30 cellular contexts compared by ENCODE assay signal in the genomic region with DNA sequence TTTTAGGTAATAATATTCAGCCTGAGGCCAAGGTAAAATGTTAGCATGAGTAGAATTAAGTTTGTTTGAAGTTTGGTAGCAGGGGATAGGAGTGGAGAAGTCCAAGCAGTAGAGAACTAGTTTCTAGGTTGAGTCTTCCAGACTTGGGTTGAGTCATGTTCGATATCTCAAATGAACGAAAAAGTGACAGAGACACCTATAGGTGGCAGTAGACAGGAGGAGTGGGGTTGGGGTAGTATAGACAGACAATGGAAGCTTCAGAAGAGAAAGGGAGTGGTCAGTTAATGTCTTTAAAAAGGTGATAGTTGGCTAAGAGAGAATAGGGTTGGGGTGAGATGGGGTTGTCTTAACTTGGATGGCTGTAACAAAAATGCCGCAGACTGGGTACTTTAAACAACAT. TPM values are rescaled to one million over a fixed set of nuclear protein-coding genes. Genes with fewer than 3 reads are reported as not detected.
DNase-seq lines count a peak whose midpoint lies in the region; ATAC-seq and TF ChIP-seq lines count a peak whose summit lies in the region.
"Had no signal": no experiment of that assay in that cellular context is flagged by ENCODE, and none has a peak within 500 bp of the region (broad histone marks: within the 10 kb centered on the region; RNA-seq: fewer than 3 reads in every experiment).

No MANE protein-coding gene starts in this region.

- POLR2A ChIA-PET in HEK293T (lab: Yijun Ruan, JAX): no interaction called here

- no peak overlapping the region for H3K9ac ChIP-seq in OCI-LY1 (ENCODE audit: low read length)

- H4K20me1 ChIP-seq in OCI-LY1 (ENCODE audit: insufficient read depth, low read length): no peaks in the 10 kb centered on the region

- no peak overlapping the region for H3K4me3 ChIP-seq in GM06990 (replicated peaks; ENCODE audit: low read depth, low read length)
- H3K4me3 ChIP-seq in OCI-LY1 (ENCODE audit: low read depth, low read length, poor library complexity, severe bottlenecking): no peak overlapping the region
- H3K4me3 ChIP-seq: body of pancreas, esophagus squamous epithelium, gastrocnemius medialis, HAP-1, lung, smooth muscle cell, testis, vagina had no signal

- intact Hi-C loops in cardiac septum (cut with DNase I): no loop called here

- no peaks in the 10 kb centered on the region for H3K79me2 ChIP-seq in OCI-LY1 (ENCODE audit: insufficient read depth, low read length)

- no peak for ATAC-seq in activated CD4-positive, CD25-positive, alpha-beta regulatory T cell treated with anti-CD3 and anti-CD28 coated beads, Interleukin-2, amount 50 U/mL, for 24 hours
- no peak for ATAC-seq in HG03342 (IDR thresholded peaks at IDR 0.05; ENCODE audit: unreplicated experiment)
- ATAC-seq: activated CD8-positive, alpha-beta T cell treated with anti-CD3 and anti-CD28 coated beads for 36 hours; body of pancreas; CD8-positive, alpha-beta T cell; gastrocnemius medialis had no signal

- no peaks in the 10 kb centered on the region for H3K36me3 ChIP-seq in GM06990 (ENCODE audit: control insufficient read depth, insufficient read depth, low read length)
- no peaks in the 10 kb centered on the region for H3K36me3 ChIP-seq in OCI-LY1 (ENCODE audit: insufficient read depth, low read length)
- H3K36me3 ChIP-seq: esophagus squamous epithelium, gastrocnemius medialis, HAP-1, vagina had no signal

- H3K9me2 ChIP-seq in OCI-LY1 (ENCODE audit: low read depth, low read length): no peaks in the 10 kb centered on the region

- no peak overlapping the region for H3K4me2 ChIP-seq in OCI-LY1 (ENCODE audit: low read length)
- H3K4me2 ChIP-seq: smooth muscle cell had no signal

- peak; percentile 16 for TF ChIP-seq CTCF in GM06990 (IDR thresholded peaks at IDR 0.05; ENCODE audit: insufficient read depth, low read length, poor library complexity, severe bottlenecking)
- TF ChIP-seq CTCF in OCI-LY1 (IDR thresholded peaks at IDR 0.05; ENCODE audit: low read length): peak; percentile 44

- no peak overlapping the region for H3K27ac ChIP-seq in OCI-LY1 (ENCODE audit: low read depth, low read length, poor library complexity, severe bottlenecking)
- H3K27ac ChIP-seq: body of pancreas, esophagus squamous epithelium, gastrocnemius medialis, testis, vagina had no signal

- CTCF ChIA-PET in HEK293T (lab: Yijun Ruan, JAX): no interaction called here

- no peak overlapping the region for H2AFZ ChIP-seq in OCI-LY1 (ENCODE audit: low read length)

- H3K9me3 ChIP-seq in OCI-LY1 (ENCODE audit: low read length): no peaks in the 10 kb centered on the region
- H3K9me3 ChIP-seq: body of pancreas, esophagus squamous epithelium, gastrocnemius medialis, HAP-1, testis, vagina had no signal

- no peak for DNase-seq in GM06990 (ENCODE audit: extremely low read depth, insufficient read length)
- peak; percentile 9 for DNase-seq in HEK293T (ENCODE audit: extremely low spot score)
- peak; percentile 47 for DNase-seq in iPS-NIHi7 (ENCODE audit: extremely low spot score)
- DNase-seq in cardiac septum (ENCODE audit: low spot score): no peak
- DNase-seq: activated CD4-positive, CD25-positive, alpha-beta regulatory T cell; activated CD8-positive, alpha-beta T cell treated with anti-CD3 and anti-CD28 coated beads for 36 hours; activated gamma-delta T cell; activated T-cell treated with anti-CD3 and anti-CD28 coated beads for 4 hours; body of pancreas; CD8-positive, alpha-beta T cell; DMS79; effector memory CD4-positive, alpha-beta T cell; esophagus squamous epithelium; gastrocnemius medialis; hypothalamus; kidney; NCI-H1417 treated with DMSO at 0.1 percent for 48 hours; NCI-H510A treated with DMSO at 0.1 percent for 48 hours; Right ventricle myocardium superior; stimulated activated CD4-positive, alpha-beta T cell treated with anti-CD3 and anti-CD28 coated beads, Interleukin-4, amount 100 ng/mL, for 1 hour; stimulated activated naive CD4-positive, alpha-beta T cell; T1000; testis had no signal

- no peaks in the 10 kb centered on the region for H3K27me3 ChIP-seq in GM06990 (replicated peaks; ENCODE audit: control insufficient read depth, insufficient read depth, low read length)
- no peaks in the 10 kb centered on the region for H3K27me3 ChIP-seq in OCI-LY1 (ENCODE audit: insufficient read depth, low read length)
- H3K27me3 ChIP-seq: body of pancreas, esophagus squamous epithelium, gastrocnemius medialis, testis, vagina had no signal

- no peaks in the 10 kb centered on the region for H3K4me1 ChIP-seq in OCI-LY1 (ENCODE audit: insufficient read depth, low read length, severe bottlenecking)
- H3K4me1 ChIP-seq: body of pancreas, HAP-1, testis, vagina had no signal

- no peaks in the 10 kb centered on the region for H3F3A ChIP-seq in OCI-LY1 (ENCODE audit: insufficient read depth, low read length)

TF ChIP-seq in HEK293T, 16 proteins besides CTCF, POLR2A, EP300 and RAD21:
- TF ChIP-seq BHLHE40 (IDR thresholded peaks at IDR 0.05; ENCODE audit: borderline replicate concordance): no peak
- TF ChIP-seq TARDBP (IDR thresholded peaks at IDR 0.05): no peak
- TF ChIP-seq NFRKB (IDR thresholded peaks at IDR 0.05): no peak
- TF ChIP-seq ZNF384 (IDR thresholded peaks at IDR 0.05): no peak
- TF ChIP-seq SP1 (IDR thresholded peaks at IDR 0.05): no peak
- TF ChIP-seq PKNOX1 (IDR thresholded peaks at IDR 0.05): no peak
- no peak for TF ChIP-seq ELF4 (IDR thresholded peaks at IDR 0.05)
- no peak for TF ChIP-seq FOXA1 (IDR thresholded peaks at IDR 0.05)
- TF ChIP-seq HDGF (IDR thresholded peaks at IDR 0.05; ENCODE audit: borderline replicate concordance): no peak
- TF ChIP-seq FOXM1 (IDR thresholded peaks at IDR 0.05; ENCODE audit: borderline replicate concordance): no peak

RNA-seq across cellular contexts. Expression of gene EMCN, which starts 58.7 kb away (rescaled TPM):
- total RNA-seq in cardiac septum: 27.5 TPM
- total RNA-seq: activated CD8-positive, alpha-beta T cell treated with anti-CD3 and anti-CD28 coated beads for 36 hours; CD8-positive, alpha-beta T cell; smooth muscle cell had no signal

Comparison
In these comparisons a context has a peak if more than half of its experiments do, and no peak if none do; other contexts are left out.
1. DNase-seq: peak in HEK293T (single experiment) and iPS-NIHi7 (single experiment); none in GM06990 (single experiment) and cardiac septum (single experiment).